ENCODE assay signal across 34 cellular contexts in genomic region chr7:138822867-138823535, GRCh38. TPM values are rescaled to one million over a fixed set of nuclear protein-coding genes. Genes with fewer than 3 reads are reported as not detected.
DNase-seq lines count a peak whose midpoint lies in the region; ATAC-seq, FAIRE-seq and TF ChIP-seq lines count a peak whose summit lies in the region.
"Had no signal": no experiment of that assay in that cellular context is flagged by ENCODE, and none has a peak within 500 bp of the region (broad histone marks: within the 10 kb centered on the region; RNA-seq: fewer than 3 reads in every experiment).

No MANE protein-coding gene starts in this region.

- H2BK20ac ChIP-seq in H1 (ENCODE audit: low read length), result no peak overlapping the region

- CTCF ChIA-PET in HepG2 (lab: Yijun Ruan, JAX; ENCODE audit: low intra/inter-chr PET ratio, low total read pairs) (no interaction called here), WTC11 (lab: Charles Lee) (interaction anchor here (0.7 kb wide), 1 partner anchor 870 kb away, joined by 3 read pairs; no protein-coding TSS in a partner anchor), H1 (lab: Charles Lee; ENCODE audit: partially characterized antibody) (interaction anchor here (1.1 kb wide), 1 partner anchor 15 kb away, joined by 3 read pairs; no protein-coding TSS in a partner anchor)

- H2BK15ac ChIP-seq in H1 (ENCODE audit: low read length), result no peak overlapping the region

- FAIRE-seq in HepG2 (lab: Jason Lieb, UNC), result no peak
- FAIRE-seq in H1 (lab: Jason Lieb, UNC), result no peak
- FAIRE-seq: GM12878, GM12892, GM18507, GM19239 had no signal

- no peak overlapping the region for H4K5ac ChIP-seq in H1 (ENCODE audit: insufficient read length, low read depth, low read length)

- H3K9me3 Mint-ChIP-seq in WTC11, result peaks cover 6% of the 10 kb centered on the region
- H3K9me3 Mint-ChIP-seq: CD4-positive, CD25-positive, alpha-beta regulatory T cell; CD8-positive, alpha-beta memory T cell had no signal

- no peak for TF ChIP-seq POLR2A in HepG2 (IDR thresholded peaks at IDR 0.05; ENCODE audit: insufficient read depth in 1 of 2, low read depth in 2 of 2, low read length in 2 of 2)
- no peak for TF ChIP-seq POLR2A in right lobe of liver (IDR thresholded peaks at IDR 0.05)
- TF ChIP-seq POLR2A in H1 (IDR thresholded peaks at IDR 0.05; ENCODE audit: control extremely low read depth in 1 of 2, low read depth in 2 of 2, low read length in 2 of 2), result no peak

- no peak overlapping the region for H3K23ac ChIP-seq in H1 (ENCODE audit: insufficient read length)

- H3K9me2 ChIP-seq in Karpas-422 (replicated peaks; ENCODE audit: insufficient read depth, low read length), result no peaks in the 10 kb centered on the region

- TF ChIP-seq CTCF in HepG2 (CRISPR knock-in tag; IDR thresholded peaks at IDR 0.05) (no peak), right lobe of liver (IDR thresholded peaks at IDR 0.05) (no peak), WTC11 (IDR thresholded peaks at IDR 0.05) (no peak), H1 (IDR thresholded peaks at IDR 0.05; ENCODE audit: control extremely low read depth in 1 of 3, insufficient read depth in 1 of 3, low read depth in 1 of 3, low read length in 3 of 3) (no peak), osteoblast (IDR thresholded peaks at IDR 0.05; ENCODE audit: extremely low read depth, low read depth, low read length) (no peak)

- 80% methylated on average over 11 of the region's 11 CpGs for WGBS in HepG2 (ENCODE audit: low lambda C conversion rate)
- WGBS in right lobe of liver (ENCODE audit: insufficient coverage, low coverage, low lambda C conversion rate, missing lambda C conversion rate), result 80% methylated on average over 11 of the region's 11 CpGs
- WGBS in H1 (ENCODE audit: extremely low coverage in 1 of 2, insufficient coverage in 1 of 2, insufficient read length in 1 of 2, insufficient replicate concordance in 2 of 2, low coverage in 1 of 2, low lambda C conversion rate in 2 of 2, missing lambda C conversion rate in 1 of 2), 2 experiments, result 89% methylated on average over 11 of the region's 11 CpGs; no CpG with 5 or more reads in 1 of the 2 experiments

- H3K18ac ChIP-seq in H1 (ENCODE audit: extremely low read depth, low read length), result no peak overlapping the region

- no peak overlapping the region for H3K27ac Mint-ChIP-seq in WTC11
- H3K27ac Mint-ChIP-seq: CD14-positive monocyte; CD8-positive, alpha-beta memory T cell had no signal

- POLR2A ChIA-PET in HepG2 (lab: Yijun Ruan, JAX), result no interaction called here
- POLR2A ChIA-PET in WTC11 (lab: Charles Lee), result no interaction called here
- POLR2A ChIA-PET in H1 (lab: Charles Lee; ENCODE audit: partially characterized antibody), result interaction anchor here (0.7 kb wide), 1 partner anchor 167 kb away, joined by 3 read pairs; no protein-coding TSS in a partner anchor

- H4K91ac ChIP-seq in H1 (replicated peaks; ENCODE audit: insufficient read length, low read length), result no peak overlapping the region

- H3K56ac ChIP-seq in H1 (replicated peaks; ENCODE audit: insufficient read length, low read depth, low read length), result no peak overlapping the region

- H3K9ac ChIP-seq in HepG2 (ENCODE audit: insufficient read depth, low read depth, low read length) (no peak overlapping the region), H1 (replicated peaks in 1 of 4; ENCODE audit: extremely low read depth in 1 of 4, low read depth in 3 of 4, low read length in 3 of 4) (no peak overlapping the region), Karpas-422 (ENCODE audit: low read length) (no peak overlapping the region)
- H3K9ac ChIP-seq: BLaER1 had no signal

- H3K4me3 ChIP-seq in HepG2 (replicated peaks in 1 of 3; ENCODE audit: insufficient read depth in 1 of 3, low read depth in 2 of 3, low read length in 3 of 3) (no peak overlapping the region), right lobe of liver (no peak overlapping the region), H1 (ENCODE audit: extremely low read depth in 1 of 4, insufficient read depth in 2 of 4, low read depth in 3 of 4, low read length in 4 of 4) (no peak overlapping the region), osteoblast (ENCODE audit: insufficient read depth, low read length) (no peak overlapping the region), Karpas-422 (ENCODE audit: low read length) (no peak overlapping the region)
- H3K4me3 ChIP-seq: BLaER1, GM12878 had no signal

- BruUV-seq in HepG2 (replicated peaks; lab: Mats Ljungman, UMichigan), result no TSS peak

- H2BK120ac ChIP-seq in H1 (replicated peaks; ENCODE audit: low read depth, low read length), result no peak overlapping the region

- H3K23me2 ChIP-seq in H1 (ENCODE audit: low read depth, low read length), result no peaks in the 10 kb centered on the region

- H2BK12ac ChIP-seq in H1 (ENCODE audit: low read depth, low read length), result no peak overlapping the region

- H3K36me3 ChIP-seq in HepG2 (replicated peaks in 1 of 2; ENCODE audit: control insufficient read depth in 1 of 2, insufficient read depth in 2 of 2, low read length in 2 of 2), result no peaks in the 10 kb centered on the region
- no peaks in the 10 kb centered on the region for H3K36me3 ChIP-seq in right lobe of liver
- H3K36me3 ChIP-seq in H1 (ENCODE audit: control insufficient read depth in 2 of 4, insufficient read depth in 4 of 4, low read length in 3 of 4), result no peaks in the 10 kb centered on the region
- H3K36me3 ChIP-seq in osteoblast (ENCODE audit: insufficient read depth, low read length), result no peaks in the 10 kb centered on the region
- H3K36me3 ChIP-seq in Karpas-422 (ENCODE audit: insufficient read depth, low read length), result no peaks in the 10 kb centered on the region
- H3K36me3 ChIP-seq: BE2C, BLaER1 had no signal

- H4K8ac ChIP-seq in H1 (ENCODE audit: extremely low read depth, insufficient read depth, low read length), result no peak overlapping the region

- intact Hi-C loops in HepG2 (cut with micrococcal nuclease; ENCODE audit: unreplicated experiment), result no loop called here
- intact Hi-C loops in right lobe of liver (cut with DNase I), result no loop called here

- TF ChIP-seq EP300 in HepG2 (IDR thresholded peaks at IDR 0.05; ENCODE audit: low read depth in 2 of 2, low read length in 2 of 2) (no peak), HepG2 (CRISPR knock-in tag; IDR thresholded peaks at IDR 0.05; ENCODE audit: borderline replicate concordance) (no peak), H1 (IDR thresholded peaks at IDR 0.05; ENCODE audit: borderline replicate concordance in 1 of 2, low read depth in 2 of 2, low read length in 2 of 2) (no peak)

- H3K4me1 Mint-ChIP-seq in WTC11, result peaks cover 15% of the 10 kb centered on the region
- H3K4me1 Mint-ChIP-seq: CD14-positive monocyte; CD4-positive, CD25-positive, alpha-beta regulatory T cell had no signal

- H2AK5ac ChIP-seq in H1 (ENCODE audit: low read depth, low read length), result 0 out of 2 replicates have a peak overlapping the region, but pooled peaks have one; percentile 6

- ATAC-seq in HepG2 (no peak), right lobe of liver (no peak), WTC11 (no peak), GM18858 (IDR thresholded peaks at IDR 0.05; ENCODE audit: unreplicated experiment) (no peak)
- ATAC-seq: GM12878 had no signal

- in situ Hi-C loops in HepG2 (cut with HindIII; ENCODE audit: extremely low pct_ligation_motif_present, low pct_unique_long_range_greater_than_20kb), result no loop called here

- no peaks in the 10 kb centered on the region for H3K9me3 ChIP-seq in HepG2 (ENCODE audit: low read length)
- H3K9me3 ChIP-seq in right lobe of liver, result no peaks in the 10 kb centered on the region
- H3K9me3 ChIP-seq in H1 (ENCODE audit: insufficient read depth in 2 of 2, low read depth in 1 of 2, low read length in 1 of 2), result no peaks in the 10 kb centered on the region
- no peaks in the 10 kb centered on the region for H3K9me3 ChIP-seq in osteoblast (ENCODE audit: low read depth, low read length)
- H3K9me3 ChIP-seq in Karpas-422 (ENCODE audit: low read length), result no peaks in the 10 kb centered on the region
- H3K9me3 ChIP-seq: BE2C had no signal

- H3K27me3 Mint-ChIP-seq in WTC11 (ENCODE audit: low read depth), result no peaks in the 10 kb centered on the region

- H3K27ac ChIP-seq in HepG2 (ENCODE audit: extremely low read length, insufficient read depth, low read length) (no peak overlapping the region), right lobe of liver (no peak overlapping the region), H1 (ENCODE audit: low read depth, low read length) (no peak overlapping the region), osteoblast (ENCODE audit: low read depth, low read length) (no peak overlapping the region), Karpas-422 (ENCODE audit: low read length) (no peak overlapping the region)
- H3K27ac ChIP-seq: 22Rv1, BLaER1 had no signal

- H3K4me2 ChIP-seq in HepG2 (ENCODE audit: low read depth, low read length) (no peak overlapping the region), H1 (ENCODE audit: insufficient read depth in 1 of 2, low read depth in 2 of 2, low read length in 2 of 2) (no peak overlapping the region), osteoblast (ENCODE audit: insufficient read depth, low read length) (no peak overlapping the region), Karpas-422 (ENCODE audit: low read depth, low read length, poor library complexity, severe bottlenecking) (no peak overlapping the region)
- H3K4me2 ChIP-seq: BLaER1 had no signal

- no peak overlapping the region for H2AFZ ChIP-seq in HepG2 (ENCODE audit: low read length)
- H2AFZ ChIP-seq in H1 (ENCODE audit: low read length), result no peak overlapping the region
- no peak overlapping the region for H2AFZ ChIP-seq in osteoblast (ENCODE audit: low read length)
- H2AFZ ChIP-seq in Karpas-422 (ENCODE audit: low read length), result no peak overlapping the region

- no peaks in the 10 kb centered on the region for H4K20me1 ChIP-seq in HepG2 (ENCODE audit: insufficient read depth, low read length)
- H4K20me1 ChIP-seq in H1 (replicated peaks in 1 of 2; ENCODE audit: control insufficient read depth in 1 of 2, insufficient read depth in 2 of 2, low read length in 2 of 2), result no peaks in the 10 kb centered on the region
- no peaks in the 10 kb centered on the region for H4K20me1 ChIP-seq in osteoblast (ENCODE audit: insufficient read depth, low read length)
- no peaks in the 10 kb centered on the region for H4K20me1 ChIP-seq in Karpas-422 (ENCODE audit: insufficient read depth, low read depth, low read length)
- H4K20me1 ChIP-seq: BLaER1 had no signal

- H3K79me2 ChIP-seq in HepG2 (ENCODE audit: insufficient read depth, low read length) (no peaks in the 10 kb centered on the region), H1 (ENCODE audit: control insufficient read depth in 1 of 2, insufficient read depth in 2 of 2, low read length in 2 of 2) (no peaks in the 10 kb centered on the region), osteoblast (ENCODE audit: insufficient read depth, low read length) (no peaks in the 10 kb centered on the region), Karpas-422 (ENCODE audit: low read length) (no peaks in the 10 kb centered on the region)

- no peaks in the 10 kb centered on the region for H3K27me3 ChIP-seq in HepG2 (ENCODE audit: control insufficient read depth in 1 of 2, insufficient read depth in 2 of 2, low read length in 2 of 2)
- H3K27me3 ChIP-seq in right lobe of liver, result no peaks in the 10 kb centered on the region
- no peaks in the 10 kb centered on the region; a peak in 1 of 7 replicates for H3K27me3 ChIP-seq in H1 (replicated peaks in 1 of 4; ENCODE audit: control insufficient read depth in 3 of 4, extremely low read depth in 1 of 4, insufficient read depth in 3 of 4, low read length in 3 of 4)
- H3K27me3 ChIP-seq in osteoblast (ENCODE audit: insufficient read depth, low read length), result no peaks in the 10 kb centered on the region
- H3K27me3 ChIP-seq in Karpas-422 (ENCODE audit: low read length), result no peaks in the 10 kb centered on the region
- H3K27me3 ChIP-seq: BE2C, BLaER1 had no signal

- no peak overlapping the region for H3K4ac ChIP-seq in H1 (replicated peaks; ENCODE audit: insufficient read length, low read depth, low read length)

- H3K4me1 ChIP-seq in HepG2 (ENCODE audit: insufficient read depth, low read length) (peaks cover 24% of the 10 kb centered on the region), right lobe of liver (no peaks in the 10 kb centered on the region), H1 (replicated peaks in 1 of 4; ENCODE audit: control insufficient read depth in 3 of 4, insufficient read depth in 4 of 4, low read length in 3 of 4) (no peaks in the 10 kb centered on the region; a peak in 1 of 7 replicates), osteoblast (ENCODE audit: insufficient read depth, low read length) (no peaks in the 10 kb centered on the region), Karpas-422 (ENCODE audit: low read length) (no peaks in the 10 kb centered on the region)
- H3K4me1 ChIP-seq: BE2C, BLaER1 had no signal

- H3K4me3 Mint-ChIP-seq in WTC11, result no peak overlapping the region
- H3K4me3 Mint-ChIP-seq: CD14-positive monocyte; CD4-positive, alpha-beta memory T cell; CD4-positive, CD25-positive, alpha-beta regulatory T cell; CD8-positive, alpha-beta memory T cell had no signal

- no peak overlapping the region for H3K14ac ChIP-seq in H1 (ENCODE audit: insufficient read length)

- no peak overlapping the region for H2BK5ac ChIP-seq in H1 (ENCODE audit: low read depth, low read length)

- no peak for DNase-seq in HepG2 (ENCODE audit: low spot score)
- no peak for DNase-seq in right lobe of liver
- DNase-seq in WTC11 (ENCODE audit: low spot score), result no peak
- DNase-seq in H1 (ENCODE audit: low read depth in 1 of 2, low spot score in 2 of 2), result no peak
- DNase-seq in osteoblast (ENCODE audit: insufficient read length, low spot score, missing footprints), result peak; percentile 50
- DNase-seq in NCI-H2107 treated with DMSO at 0.1 percent for 48 hours (lab: John Stamatoyannopoulos, UW; ENCODE audit: unreplicated experiment), result no peak
- DNase-seq in Karpas-422, result no peak
- DNase-seq: ACHN; BE2C; C1 segment of cervical spinal cord; CD4-positive, alpha-beta memory T cell; CD4-positive, CD25-positive, alpha-beta regulatory T cell; CD8-positive, alpha-beta memory T cell; COR-L47; DMS 273 treated with DMSO at 0.1 percent for 48 hours; DMS153; DMS53; DMS79; DND-41; EL; GDM1 had no signal

- 0 out of 2 replicates have a peak, but pooled peaks cover 2% of the 10 kb centered on the region for H3K36me3 Mint-ChIP-seq in WTC11
- H3K36me3 Mint-ChIP-seq: CD14-positive monocyte; CD4-positive, alpha-beta memory T cell; CD4-positive, CD25-positive, alpha-beta regulatory T cell; CD8-positive, alpha-beta memory T cell had no signal

- no peaks in the 10 kb centered on the region for H3K79me1 ChIP-seq in H1 (ENCODE audit: low read depth, low read length)

- TF ChIP-seq RAD21 in HepG2 (CRISPR knock-in tag; IDR thresholded peaks at IDR 0.05) (no peak), H1 (IDR thresholded peaks at IDR 0.05 in 1 of 2, conservative IDR thresholded peaks at IDR 0.05 in 1 of 2; ENCODE audit: low read depth in 2 of 2, low read length in 2 of 2) (no peak)

RNA-seq across cellular contexts. Expression of gene ATP6V0A4, which starts 25.0 kb away (rescaled TPM):
- 0.11 and 0.24 TPM in 2 replicates for total RNA-seq in HepG2 (2016; rRNA removed; fragmentation: Illumina TruSeq; extraction: Trizol)
- not detected in 2 replicates for total RNA-seq in HepG2 (2016; cell fraction: cytosol; rRNA removed; fragmentation: Illumina TruSeq; extraction: Trizol; ENCODE audit: low read depth)
- total RNA-seq in HepG2 (2016; cell fraction: insoluble cytoplasmic fraction; rRNA removed; fragmentation: Illumina TruSeq; extraction: Trizol), result 0.09 and 0.48 TPM in 2 replicates
- 0.12 TPM in 1 of 2 replicates, not detected in the other for total RNA-seq in HepG2 (2016; cell fraction: membrane; rRNA removed; fragmentation: Illumina TruSeq; extraction: Trizol)
- total RNA-seq in HepG2 (2016; cell fraction: nucleus; rRNA removed; fragmentation: Illumina TruSeq; extraction: Trizol), result 0.28 and 0.31 TPM in 2 replicates
- polyA plus RNA-seq in HepG2 (2011; rRNA removed), result 0.25 and 0.26 TPM in 2 replicates
- 0.16 and 0.41 TPM in 2 replicates for polyA plus RNA-seq in HepG2 (2011; cell fraction: cytosol; rRNA removed)
- polyA plus RNA-seq in HepG2 (2011; cell fraction: nucleus; rRNA removed), result 0.26 TPM in 1 of 2 replicates, not detected in the other
- 0.09 and 0.13 TPM in 2 replicates for polyA plus RNA-seq in HepG2 (2012)
- polyA plus RNA-seq in HepG2 (2016; cell fraction: cytosol; fragmentation: Illumina TruSeq; extraction: Trizol; ENCODE audit: low read depth), result 0.05 TPM in 1 of 2 replicates, not detected in the other
- polyA plus RNA-seq in HepG2 (2016; cell fraction: insoluble cytoplasmic fraction; fragmentation: Illumina TruSeq; extraction: Trizol; ENCODE audit: low read depth), result 0.34 TPM in 1 of 2 replicates, not detected in the other
- polyA plus RNA-seq in HepG2 (2016; cell fraction: membrane; fragmentation: Illumina TruSeq; extraction: Trizol; ENCODE audit: low read depth), result 0.15 TPM in 1 of 2 replicates, not detected in the other
- 0.19 TPM in 1 of 2 replicates, not detected in the other for polyA plus RNA-seq in HepG2 (2016; cell fraction: nucleus; fragmentation: Illumina TruSeq; extraction: Trizol; ENCODE audit: insufficient read depth, low read depth)
- polyA minus RNA-seq in HepG2 (2011; rRNA and poly(A)+ RNA removed; ENCODE audit: low replicate concordance), result 0.20 and 0.51 TPM in 2 replicates
- polyA minus RNA-seq in HepG2 (2011; cell fraction: cytosol; rRNA and poly(A)+ RNA removed), result not detected in 2 replicates
- 0.26 and 0.62 TPM in 2 replicates for polyA minus RNA-seq in HepG2 (2011; cell fraction: nucleus; rRNA and poly(A)+ RNA removed)
- not detected for total RNA-seq in right lobe of liver
- total RNA-seq in WTC11 (2021), result 1.1 to 2.0 TPM (median 1.3 TPM) in 3 replicates
- 0.47 and 0.78 TPM in 2 replicates for total RNA-seq in H1 (2021; fragmentation: NEBNext Ultra II Directional; extraction: Animal tissue kit (Norgen Biotek cat#: 25700))
- 1.2 and 1.6 TPM in 2 replicates for polyA plus RNA-seq in H1 (2011; rRNA removed)
- polyA plus RNA-seq in H1 (2011; cell fraction: cytosol; rRNA removed), result 1.1 TPM
- 1.00 TPM for polyA plus RNA-seq in H1 (2011; cell fraction: nucleus; rRNA removed)
- 0.86 to 1.0 TPM (median 0.92 TPM) in 4 replicates for polyA plus RNA-seq in H1 (2012, experiment 1 of 2)
- polyA plus RNA-seq in H1 (2012, experiment 2 of 2), result 0.13 TPM
- 1.4 TPM for polyA plus RNA-seq in H1 (2013, experiment 1 of 2)
- 1.3 TPM for polyA plus RNA-seq in H1 (2013, experiment 2 of 2)
- 1.6 and 2.2 TPM in 2 replicates for polyA minus RNA-seq in H1 (2011; rRNA and poly(A)+ RNA removed)
- polyA minus RNA-seq in H1 (2011; cell fraction: cytosol; rRNA and poly(A)+ RNA removed), result 0.44 TPM
- 1.7 TPM for polyA minus RNA-seq in H1 (2011; cell fraction: nucleus; rRNA and poly(A)+ RNA removed)
- under 0.01 TPM in 2 replicates for total RNA-seq in osteoblast
- total RNA-seq in Karpas-422 (2014; rRNA removed; shearing (Covaris generic); ENCODE audit: low replicate concordance), result not detected in 2 replicates
- total RNA-seq: A673; CD4-positive, alpha-beta memory T cell; CD4-positive, CD25-positive, alpha-beta regulatory T cell; CD8-positive, alpha-beta memory T cell; G401; GM12878 had no signal
- polyA plus RNA-seq: AG04450; CD14-positive monocyte; CD4-positive, alpha-beta memory T cell; CD4-positive, CD25-positive, alpha-beta regulatory T cell; CD8-positive, alpha-beta memory T cell; GM12878 had no signal

RNA-seq across cellular contexts. Expression of gene TMEM213, which starts 25.2 kb away (rescaled TPM):
- total RNA-seq in HepG2 (2016; rRNA removed; fragmentation: Illumina TruSeq; extraction: Trizol), result not detected in 2 replicates
- total RNA-seq in HepG2 (2016; cell fraction: cytosol; rRNA removed; fragmentation: Illumina TruSeq; extraction: Trizol; ENCODE audit: low read depth), result not detected in 2 replicates
- not detected in 2 replicates for total RNA-seq in HepG2 (2016; cell fraction: insoluble cytoplasmic fraction; rRNA removed; fragmentation: Illumina TruSeq; extraction: Trizol)
- total RNA-seq in HepG2 (2016; cell fraction: membrane; rRNA removed; fragmentation: Illumina TruSeq; extraction: Trizol), result not detected in 2 replicates
- not detected in 2 replicates for total RNA-seq in HepG2 (2016; cell fraction: nucleus; rRNA removed; fragmentation: Illumina TruSeq; extraction: Trizol)
- polyA plus RNA-seq in HepG2 (2011; rRNA removed), result not detected in 2 replicates
- polyA plus RNA-seq in HepG2 (2011; cell fraction: cytosol; rRNA removed), result not detected in 2 replicates
- polyA plus RNA-seq in HepG2 (2011; cell fraction: nucleus; rRNA removed), result not detected in 2 replicates
- not detected in 2 replicates for polyA plus RNA-seq in HepG2 (2012)
- polyA plus RNA-seq in HepG2 (2016; cell fraction: cytosol; fragmentation: Illumina TruSeq; extraction: Trizol; ENCODE audit: low read depth), result not detected in 2 replicates
- not detected in 2 replicates for polyA plus RNA-seq in HepG2 (2016; cell fraction: insoluble cytoplasmic fraction; fragmentation: Illumina TruSeq; extraction: Trizol; ENCODE audit: low read depth)
- not detected in 2 replicates for polyA plus RNA-seq in HepG2 (2016; cell fraction: membrane; fragmentation: Illumina TruSeq; extraction: Trizol; ENCODE audit: low read depth)
- polyA plus RNA-seq in HepG2 (2016; cell fraction: nucleus; fragmentation: Illumina TruSeq; extraction: Trizol; ENCODE audit: insufficient read depth, low read depth), result not detected in 2 replicates
- not detected in 2 replicates for polyA minus RNA-seq in HepG2 (2011; rRNA and poly(A)+ RNA removed; ENCODE audit: low replicate concordance)
- polyA minus RNA-seq in HepG2 (2011; cell fraction: cytosol; rRNA and poly(A)+ RNA removed), result not detected in 2 replicates
- not detected in 2 replicates for polyA minus RNA-seq in HepG2 (2011; cell fraction: nucleus; rRNA and poly(A)+ RNA removed)
- not detected for total RNA-seq in right lobe of liver
- 0.11 to 0.18 TPM (median 0.11 TPM) in 3 replicates for total RNA-seq in WTC11 (2021)
- total RNA-seq in H1 (2021; fragmentation: NEBNext Ultra II Directional; extraction: Animal tissue kit (Norgen Biotek cat#: 25700)), result 0.67 TPM in 1 of 2 replicates, not detected in the other
- 0.21 and 0.38 TPM in 2 replicates for polyA plus RNA-seq in H1 (2011; rRNA removed)
- 0.27 TPM for polyA plus RNA-seq in H1 (2011; cell fraction: cytosol; rRNA removed)
- polyA plus RNA-seq in H1 (2011; cell fraction: nucleus; rRNA removed), result 0.36 TPM
- 0.11 to 0.19 TPM (median 0.13 TPM) in 4 replicates for polyA plus RNA-seq in H1 (2012, experiment 1 of 2)
- 0.20 TPM for polyA plus RNA-seq in H1 (2012, experiment 2 of 2)
- 0.16 TPM for polyA plus RNA-seq in H1 (2013, experiment 1 of 2)
- 0.20 TPM for polyA plus RNA-seq in H1 (2013, experiment 2 of 2)
- 0.19 and 0.66 TPM in 2 replicates for polyA minus RNA-seq in H1 (2011; rRNA and poly(A)+ RNA removed)
- not detected for polyA minus RNA-seq in H1 (2011; cell fraction: cytosol; rRNA and poly(A)+ RNA removed)
- 1.1 TPM for polyA minus RNA-seq in H1 (2011; cell fraction: nucleus; rRNA and poly(A)+ RNA removed)
- not detected in 2 replicates for total RNA-seq in osteoblast
- total RNA-seq in Karpas-422 (2014; rRNA removed; shearing (Covaris generic); ENCODE audit: low replicate concordance), result not detected in 2 replicates
- total RNA-seq: A172; A673; CD4-positive, alpha-beta memory T cell; CD4-positive, CD25-positive, alpha-beta regulatory T cell; CD8-positive, alpha-beta memory T cell; Daoy; G401; GM12878 had no signal
- polyA plus RNA-seq: AG04450; CD14-positive monocyte; CD4-positive, alpha-beta memory T cell; GM12878 had no signal

Comparison
In these comparisons a context has a peak if more than half of its experiments do, and no peak if none do; other contexts are left out.
1. Of the 50 proteins assayed by ChIP-seq in both HepG2 and WTC11: peak only in HepG2: none; only in WTC11: none; in both: ZNF121; in neither: 49.